14 cellular contexts compared by ENCODE assay signal in the genomic region with DNA sequence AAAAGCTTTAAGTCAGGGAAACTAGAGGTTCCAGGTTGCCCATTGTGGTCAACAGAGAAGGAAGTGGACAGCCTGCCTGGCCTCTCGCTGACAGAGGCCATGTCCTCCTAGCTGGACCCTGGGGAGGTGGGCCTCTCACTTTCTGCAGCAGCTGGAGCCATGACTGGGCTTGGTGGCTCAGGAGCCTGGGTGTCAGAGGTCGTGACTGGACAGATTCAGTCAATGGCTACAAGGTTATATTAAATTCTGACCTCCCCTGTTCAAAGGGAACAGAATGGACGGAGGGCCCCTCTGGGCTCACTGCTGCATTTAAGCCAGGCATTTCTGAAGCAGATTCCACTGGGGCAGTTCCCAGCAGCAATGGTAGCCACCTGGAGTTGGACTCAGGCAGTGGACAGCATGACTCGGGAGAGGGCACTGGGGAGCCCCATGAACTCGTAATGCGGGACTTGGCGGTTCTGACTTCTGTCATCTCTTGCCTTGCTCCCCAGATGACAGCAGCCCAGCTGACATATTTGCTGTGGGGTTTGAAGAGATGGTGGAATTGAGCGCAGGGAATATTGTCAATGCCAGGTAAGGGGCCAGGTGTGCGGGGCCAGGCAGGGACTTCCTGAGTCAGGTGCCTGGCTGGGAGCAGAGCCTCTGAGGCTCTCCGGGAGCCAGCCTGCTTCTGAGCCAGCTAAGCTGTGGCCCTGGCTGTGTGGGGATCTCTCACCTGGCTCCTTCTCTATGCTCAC.
DNase-seq lines count a peak whose midpoint lies in the region; ATAC-seq, FAIRE-seq and TF ChIP-seq lines count a peak whose summit lies in the region.
"Had no signal": no experiment of that assay in that cellular context is flagged by ENCODE, and none has a peak within 500 bp of the region (broad histone marks: within the 10 kb centered on the region; RNA-seq: fewer than 3 reads in every experiment).

No MANE protein-coding gene starts in this region.

- no TSS peak for BruUV-seq in MCF 10A (replicated peaks; lab: Mats Ljungman, UMichigan)

- peak overlapping the region; percentile 83 for H3K27ac Mint-ChIP-seq in MCF 10A (ENCODE audit: low read depth, unreplicated experiment)

- DNase-seq in heart left ventricle (peak in 1 of 5 donors; percentile 48), left cardiac atrium (no peak), MCF 10A (ENCODE audit: unreplicated experiment) (no peak), GM19239 (ENCODE audit: insufficient read length, low spot score) (no peak)
- DNase-seq: BE2C, GOT3, Karpas-422, WERI-Rb-1 had no signal

- TF ChIP-seq POLR2A in heart left ventricle (IDR thresholded peaks at IDR 0.05), result no peak

- H3K27me3 Mint-ChIP-seq in MCF 10A (ENCODE audit: insufficient read depth, unreplicated experiment), result no peaks in the 10 kb centered on the region

- H3K4me3 Mint-ChIP-seq in MCF 10A (ENCODE audit: unreplicated experiment), result peak overlapping the region; percentile 42

- peak in 1 of 4 donors; percentile 6 for ATAC-seq in heart left ventricle
- ATAC-seq in left cardiac atrium, result no peak
- ATAC-seq in HG02678 (IDR thresholded peaks at IDR 0.05; ENCODE audit: unreplicated experiment), result no peak
- no peak for ATAC-seq in GM19324 (IDR thresholded peaks at IDR 0.05; ENCODE audit: low FRiP score, unreplicated experiment)

- H3K4me3 ChIP-seq in heart left ventricle (no peak overlapping the region), mucosa of rectum (ENCODE audit: low read length in 2 of 2) (no peak overlapping the region), urinary bladder (ENCODE audit: low read depth, low read length) (no peak overlapping the region)
- H3K4me3 ChIP-seq: smooth muscle cell had no signal

- H3K27ac ChIP-seq in heart left ventricle (peak overlapping the region in 8 of 12 donors; percentile 10 to 73 (median 42)), mucosa of rectum (ENCODE audit: low read depth in 2 of 2, low read length in 2 of 2) (peak overlapping the region; percentile 65 to 76), urinary bladder (ENCODE audit: low read depth) (peak overlapping the region; percentile 3)
- H3K27ac ChIP-seq: WERI-Rb-1 had no signal

- TF ChIP-seq CTCF in heart left ventricle (IDR thresholded peaks at IDR 0.05), result no peak
- TF ChIP-seq CTCF in MCF 10A (IDR thresholded peaks at IDR 0.05; ENCODE audit: unreplicated experiment), result no peak

- H3K36me3 Mint-ChIP-seq in MCF 10A (ENCODE audit: insufficient read depth, unreplicated experiment), result peaks cover 26% of the 10 kb centered on the region

- 88 to 94% (median 91%) methylated on average over 10 of the region's 10 CpGs for WGBS in heart left ventricle, 4 donors
- WGBS in urinary bladder, result 88% methylated on average over 10 of the region's 10 CpGs

- FAIRE-seq in GM19239 (lab: Jason Lieb, UNC), result no peak
- FAIRE-seq: colon had no signal

- H3K9me3 Mint-ChIP-seq in MCF 10A (ENCODE audit: unreplicated experiment), result no peaks in the 10 kb centered on the region

- H3K36me3 ChIP-seq in heart left ventricle (peaks cover 0 to 88% (median 59%) of the 10 kb centered on the region in 9 donors), mucosa of rectum (ENCODE audit: control insufficient read depth in 2 of 2, insufficient read depth in 2 of 2, low read length in 2 of 2) (peaks cover 49 to 53% of the 10 kb centered on the region in 2 donors), urinary bladder (ENCODE audit: insufficient read depth) (no peaks in the 10 kb centered on the region)
- H3K36me3 ChIP-seq: BE2C had no signal

- POLR2A ChIA-PET in MCF 10A (lab: Yijun Ruan, JAX), result interaction anchor here (1.0 to 2.6 kb wide), 4 partner anchors 11 to 85 kb away, joined by 3 to 11 read pairs (median 8); no protein-coding TSS in a partner anchor

- H3K4me1 ChIP-seq in heart left ventricle (peaks cover 0 to 32% (median 8%) of the 10 kb centered on the region in 12 donors), mucosa of rectum (ENCODE audit: control insufficient read depth in 2 of 2, insufficient read depth in 2 of 2, low read length in 2 of 2) (peaks cover 6 to 18% of the 10 kb centered on the region in 2 donors), urinary bladder (ENCODE audit: insufficient read depth) (no peaks in the 10 kb centered on the region)
- H3K4me1 ChIP-seq: BE2C had no signal

- CTCF ChIA-PET in MCF 10A (lab: Yijun Ruan, JAX), result interaction anchor here (0.6 to 1.4 kb wide), 4 partner anchors 16 to 1131 kb away, joined by 3 read pairs; no protein-coding TSS in a partner anchor

- H3K4me1 Mint-ChIP-seq in MCF 10A (ENCODE audit: insufficient read depth, unreplicated experiment), result peaks cover 20% of the 10 kb centered on the region

- H3K9ac ChIP-seq in mucosa of rectum (ENCODE audit: low read depth in 1 of 2, low read length in 2 of 2), result peak overlapping the region in 1 of 2 donors; percentile 50

- intact Hi-C loops in heart left ventricle (cut with DNase I), result loop anchor here in 3 of 10 donors (5.0 to 10.0 kb wide), 4 partner anchors 41 to 754 kb away; no protein-coding TSS in a partner anchor
- intact Hi-C loops in left cardiac atrium (cut with DNase I), result no loop called here
- intact Hi-C loops in MCF 10A (cut with micrococcal nuclease), result no loop called here

- H3K27me3 ChIP-seq in heart left ventricle (no peaks in the 10 kb centered on the region), mucosa of rectum (ENCODE audit: control insufficient read depth in 2 of 2, insufficient read depth in 2 of 2, low read length in 2 of 2) (no peaks in the 10 kb centered on the region)
- H3K27me3 ChIP-seq: BE2C had no signal

- peaks cover 0 to under 1% (median 0%) of the 10 kb centered on the region in 12 donors for H3K9me3 ChIP-seq in heart left ventricle
- H3K9me3 ChIP-seq in mucosa of rectum (ENCODE audit: control insufficient read depth in 2 of 2, low read length in 2 of 2), result no peaks in the 10 kb centered on the region
- H3K9me3 ChIP-seq: BE2C had no signal

Comparison
In these comparisons a context has a peak if more than half of its experiments do, and no peak if none do; other contexts are left out.
1. H3K27ac ChIP-seq: peak in every context shown above with its lines; median percentile 70 in mucosa of rectum; 42 in heart left ventricle; 3 in urinary bladder.